In genomic region chr2:6447209-6447608, GRCh38 we compare ENCODE assay signal across 17 cellular contexts.
DNase-seq lines count a peak whose midpoint lies in the region; ATAC-seq, FAIRE-seq and TF ChIP-seq lines count a peak whose summit lies in the region.
"Had no signal": no experiment of that assay in that cellular context is flagged by ENCODE, and none has a peak within 500 bp of the region (broad histone marks: within the 10 kb centered on the region; RNA-seq: fewer than 3 reads in every experiment).

No MANE protein-coding gene starts in this region.

- H3K27me3 Mint-ChIP-seq in glutamatergic neuron (ENCODE audit: unreplicated experiment), result peaks cover 9% of the 10 kb centered on the region
- H3K27me3 Mint-ChIP-seq: IgD-negative memory B cell had no signal

- peaks cover 2% of the 10 kb centered on the region for H3K36me3 Mint-ChIP-seq in glutamatergic neuron (ENCODE audit: unreplicated experiment)
- H3K36me3 Mint-ChIP-seq: CD14-positive monocyte; CD8-positive, alpha-beta T cell; IgD-negative memory B cell had no signal

- FAIRE-seq in D721Med (lab: Jason Lieb, UNC), result no peak
- FAIRE-seq: A549, GM12878, GM18507 had no signal

- peaks cover 47% of the 10 kb centered on the region for H3K4me1 Mint-ChIP-seq in glutamatergic neuron (ENCODE audit: low read depth, unreplicated experiment)
- H3K4me1 Mint-ChIP-seq: CD14-positive monocyte, GM23338 had no signal

- DNase-seq in D341Med (ENCODE audit: low spot score) (peak; percentile 35), D721Med (ENCODE audit: insufficient read length, low spot score) (peak; percentile 49), NCI-H69 (lab: John Stamatoyannopoulos, UW) (peak; percentile 60), glutamatergic neuron (no peak), NAMALWA (ENCODE audit: low spot score) (no peak), medulla oblongata (ENCODE audit: extremely low spot score) (no peak)
- DNase-seq: CD8-positive, alpha-beta T cell; COR-L47; DMS53; H7 had no signal

- ATAC-seq in GM19467 (IDR thresholded peaks at IDR 0.05; ENCODE audit: unreplicated experiment), result no peak
- ATAC-seq: A549; CD8-positive, alpha-beta T cell; GM12878; GM23338 had no signal

- H3K9me3 Mint-ChIP-seq in glutamatergic neuron (ENCODE audit: unreplicated experiment), result peaks cover 10% of the 10 kb centered on the region
- H3K9me3 Mint-ChIP-seq: CD8-positive, alpha-beta T cell had no signal

- H3K4me3 Mint-ChIP-seq in glutamatergic neuron (ENCODE audit: unreplicated experiment), result peak overlapping the region; percentile 17
- H3K4me3 Mint-ChIP-seq: CD14-positive monocyte; CD8-positive, alpha-beta T cell; GM23338; IgD-negative memory B cell had no signal

- TF ChIP-seq CTCF in D721Med (IDR thresholded peaks at IDR 0.05; ENCODE audit: insufficient read depth, missing control alignments), result no peak
- no peak for TF ChIP-seq CTCF in glutamatergic neuron (IDR thresholded peaks at IDR 0.05; ENCODE audit: partially characterized antibody, unreplicated experiment)

- peak overlapping the region; percentile 52 for H3K27ac Mint-ChIP-seq in glutamatergic neuron (ENCODE audit: unreplicated experiment)
- H3K27ac Mint-ChIP-seq: CD14-positive monocyte; CD8-positive, alpha-beta T cell; GM23338; IgD-negative memory B cell had no signal

Comparison
In these comparisons a context has a peak if more than half of its experiments do, and no peak if none do; other contexts are left out.
1. DNase-seq: peak in D341Med (single experiment), D721Med (single experiment) and NCI-H69 (single experiment); none in glutamatergic neuron (single experiment), NAMALWA (single experiment) and medulla oblongata (single experiment).